Comparison of ENCODE assay signal across 1 cellular context in the genomic region with DNA sequence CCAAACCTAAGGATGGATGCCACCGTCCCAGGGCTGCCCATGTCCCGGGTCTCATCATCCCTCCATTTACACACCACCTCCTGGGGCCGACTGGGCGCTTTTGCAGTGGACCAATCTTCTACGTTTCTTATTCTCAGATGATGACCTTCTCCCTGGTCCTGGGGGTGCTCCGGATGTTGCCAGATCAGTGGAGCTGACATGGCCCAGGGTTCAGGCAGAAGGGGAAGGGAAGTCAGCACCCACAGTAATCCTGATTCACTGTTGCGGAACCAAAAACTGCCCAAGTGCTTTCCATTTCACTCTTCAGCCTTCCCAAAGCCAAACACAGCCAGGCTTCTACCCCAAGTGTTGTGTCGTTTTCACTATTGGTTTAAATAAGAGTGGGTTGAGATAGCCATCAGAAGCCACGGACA.
TF ChIP-seq lines count a peak whose summit lies in the region.

No MANE protein-coding gene starts in this region.

TF ChIP-seq in WTC11, 78 proteins besides CTCF, POLR2A, EP300 and RAD21 (continued from another document):
- TF ChIP-seq, protein P1, sequence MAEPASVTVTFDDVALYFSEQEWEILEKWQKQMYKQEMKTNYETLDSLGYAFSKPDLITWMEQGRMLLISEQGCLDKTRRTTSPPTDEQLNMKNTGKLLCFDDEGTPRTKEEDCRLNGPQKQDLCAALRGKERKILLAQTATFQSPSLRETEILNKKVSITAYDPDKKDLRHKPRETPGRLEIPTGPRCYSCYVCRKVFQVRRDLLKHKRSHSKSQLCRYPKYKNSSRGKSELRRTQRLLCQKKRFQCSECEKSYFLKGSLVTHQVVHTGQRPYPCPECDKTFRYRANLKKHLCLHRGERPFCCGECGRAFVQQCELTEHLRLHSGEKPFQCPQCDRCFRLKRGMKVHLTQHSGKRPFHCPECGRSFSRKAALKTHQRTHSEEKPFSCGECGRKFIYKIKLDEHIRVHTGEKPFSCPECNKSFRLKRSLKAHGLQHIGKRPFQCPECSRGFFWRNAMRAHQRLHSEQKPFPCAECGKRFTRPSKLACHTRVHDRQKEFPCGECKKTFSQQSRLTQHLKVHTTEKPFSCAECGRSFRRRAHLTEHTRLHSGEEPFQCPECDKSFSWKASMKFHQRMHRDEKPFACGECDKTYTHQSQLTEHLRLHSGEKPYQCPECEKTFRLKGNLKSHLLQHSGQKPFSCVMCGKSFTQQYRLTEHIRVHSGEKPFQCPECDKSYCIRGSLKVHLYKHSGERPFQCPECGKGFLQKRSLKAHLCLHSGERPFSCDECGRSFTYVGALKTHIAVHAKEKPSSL (CRISPR knock-in tag; conservative IDR thresholded peaks at IDR 0.05): no peak
- TF ChIP-seq, protein P2, sequence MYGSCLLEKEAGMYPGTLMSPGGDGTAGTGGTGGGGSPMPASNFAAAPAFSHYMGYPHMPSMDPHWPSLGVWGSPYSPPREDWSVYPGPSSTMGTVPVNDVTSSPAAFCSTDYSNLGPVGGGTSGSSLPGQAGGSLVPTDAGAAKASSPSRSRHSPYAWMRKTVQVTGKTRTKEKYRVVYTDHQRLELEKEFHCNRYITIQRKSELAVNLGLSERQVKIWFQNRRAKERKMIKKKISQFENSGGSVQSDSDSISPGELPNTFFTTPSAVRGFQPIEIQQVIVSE (CRISPR knock-in tag; IDR thresholded peaks at IDR 0.05; ENCODE audit: borderline replicate concordance): no peak
- TF ChIP-seq JUN (CRISPR knock-in tag; IDR thresholded peaks at IDR 0.05) (no peak), FOXP1 (CRISPR knock-in tag; IDR thresholded peaks at IDR 0.05; ENCODE audit: borderline replicate concordance) (no peak), NFATC4 (CRISPR knock-in tag; IDR thresholded peaks at IDR 0.05) (no peak)
- TF ChIP-seq, protein P3, sequence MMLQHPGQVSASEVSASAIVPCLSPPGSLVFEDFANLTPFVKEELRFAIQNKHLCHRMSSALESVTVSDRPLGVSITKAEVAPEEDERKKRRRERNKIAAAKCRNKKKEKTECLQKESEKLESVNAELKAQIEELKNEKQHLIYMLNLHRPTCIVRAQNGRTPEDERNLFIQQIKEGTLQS (CRISPR knock-in tag; conservative IDR thresholded peaks at IDR 0.05): no peak
TF ChIP-seq in WTC11: peak in this region for 0.
